ENCODE assay signal across 8 cellular contexts in genomic region chr7:96414931-96415292, GRCh38.
DNase-seq lines count a peak whose midpoint lies in the region; ATAC-seq and TF ChIP-seq lines count a peak whose summit lies in the region.

No MANE protein-coding gene starts in this region.

- no peaks in the 10 kb centered on the region for H3K36me3 ChIP-seq in BE2C

- H3K4me1 ChIP-seq in BE2C: peaks cover 24% of the 10 kb centered on the region

- DNase-seq in BE2C (peak; percentile 71), HL-60 (ENCODE audit: low read depth in 1 of 2, low spot score in 1 of 2) (peak; percentile 7 to 60), NCI-H82 treated with DMSO at 0.1 percent for 48 hours (lab: John Stamatoyannopoulos, UW; ENCODE audit: unreplicated experiment) (peak; percentile 43), hepatic stellate cell (ENCODE audit: low spot score) (peak; percentile 21)
- DNase-seq in activated naive CD4-positive, alpha-beta T cell treated with anti-CD3 and anti-CD28 coated beads, Interleukin-2, amount 50 U/mL, for 16 hours: peak; percentile 19
- peak; percentile 3 for DNase-seq in stimulated activated CD4-positive, alpha-beta T cell treated with anti-CD3 and anti-CD28 coated beads, Interleukin-12 subunit alpha, Interleukin-12 subunit beta, amount 100 ng/mL, for 4 hours

- peak; percentile 71 for ATAC-seq in GM18861 (IDR thresholded peaks at IDR 0.05; ENCODE audit: unreplicated experiment)
- ATAC-seq in GM18519 (IDR thresholded peaks at IDR 0.05; ENCODE audit: low FRiP score, unreplicated experiment): no peak

- H3K9me3 ChIP-seq in BE2C: no peaks in the 10 kb centered on the region

- TF ChIP-seq CTCF in BE2C (IDR thresholded peaks at IDR 0.05; ENCODE audit: low read depth, low read length) (peak; percentile 100), HL-60 (IDR thresholded peaks at IDR 0.05; ENCODE audit: insufficient read depth, low read length) (peak; percentile 77)

- no peak overlapping the region for H3K4me3 ChIP-seq in BE2C (ENCODE audit: low read depth, low read length)
- no peak overlapping the region for H3K4me3 ChIP-seq in HL-60 (replicated peaks; ENCODE audit: insufficient read depth, low read length)

- no peak overlapping the region for H3K27ac ChIP-seq in HL-60 (replicated peaks)

- H3K27me3 ChIP-seq in BE2C (no peaks in the 10 kb centered on the region), HL-60 (ENCODE audit: insufficient read depth, poor library complexity, severe bottlenecking) (peaks cover 8% of the 10 kb centered on the region)

Comparison
In these comparisons a context has a peak if more than half of its experiments do, and no peak if none do; other contexts are left out.
1. DNase-seq: peak in every context shown above with its lines; median percentile 71 in BE2C; 43 in NCI-H82 treated with DMSO at 0.1 percent for 48 hours; 34 in HL-60; 21 in hepatic stellate cell; 19 in activated naive CD4-positive, alpha-beta T cell treated with anti-CD3 and anti-CD28 coated beads, Interleukin-2, amount 50 U/mL, for 16 hours; 3 in stimulated activated CD4-positive, alpha-beta T cell treated with anti-CD3 and anti-CD28 coated beads, Interleukin-12 subunit alpha, Interleukin-12 subunit beta, amount 100 ng/mL, for 4 hours.